ENCODE assay signal across 13 cellular contexts in the genomic region with DNA sequence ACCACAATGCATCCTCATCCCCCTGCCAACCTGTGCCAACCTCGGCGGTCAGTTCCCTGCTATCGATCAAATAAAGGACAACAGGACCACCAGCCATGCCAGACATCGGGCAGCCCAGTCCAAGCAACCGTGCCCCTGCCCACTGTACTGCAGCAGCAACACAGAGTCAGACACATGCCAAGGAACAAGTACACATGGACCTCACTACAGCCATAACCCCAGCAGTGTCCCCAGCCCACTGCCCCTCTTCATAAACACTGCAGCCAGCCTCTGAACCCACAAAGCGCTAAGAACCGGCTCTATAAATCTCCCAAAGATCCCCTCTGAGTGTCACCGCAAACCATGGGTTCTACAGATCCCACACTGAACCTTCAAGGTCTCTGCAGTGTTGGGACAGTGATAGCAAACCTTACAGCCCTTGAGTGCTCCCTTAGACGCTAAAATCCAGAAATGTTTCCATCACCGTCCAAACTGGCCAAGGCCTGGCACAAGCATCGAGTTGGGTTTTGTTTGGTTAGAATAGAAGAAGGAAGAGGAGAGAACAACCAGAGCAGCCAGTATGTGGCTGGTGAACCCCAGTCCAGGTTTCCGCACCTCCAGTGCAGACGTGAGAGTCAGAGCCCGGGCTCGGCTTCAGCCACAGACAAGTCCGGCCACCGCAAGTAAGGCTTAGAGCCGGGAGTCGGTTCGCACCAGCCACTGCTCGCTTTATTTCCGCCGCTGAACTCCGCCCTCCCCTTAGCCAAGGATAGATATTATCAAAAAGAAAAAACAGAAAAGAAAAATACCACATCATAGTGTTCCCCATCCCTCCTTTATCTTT. TPM values are rescaled to one million over a fixed set of nuclear protein-coding genes. Genes with fewer than 3 reads are reported as not detected.
A peak's percentile ranks its signal among the peaks of the same experiment; 100 is the strongest.
DNase-seq lines count a peak whose midpoint lies in the region; ATAC-seq, FAIRE-seq and TF ChIP-seq lines count a peak whose summit lies in the region.
"Had no signal": no experiment of that assay in that cellular context is flagged by ENCODE, and none has a peak within 500 bp of the region (broad histone marks: within the 10 kb centered on the region; RNA-seq: fewer than 3 reads in every experiment).

No MANE protein-coding gene starts in this region.

- peaks cover 17% of the 10 kb centered on the region for H3K36me3 Mint-ChIP-seq in stimulated activated naive CD8-positive, alpha-beta T cell treated with anti-CD3 and anti-CD28 coated beads, Interleukin-15, Interleukin-2, amounts not matched to agents 100 ng/mL and 50 ng/mL, for 24 hours (ENCODE audit: low read depth)
- peaks cover 6% of the 10 kb centered on the region for H3K36me3 Mint-ChIP-seq in activated T-helper 1 cell treated with anti-CD3 and anti-CD28 coated beads, Interleukin-12 subunit alpha, Interleukin-12 subunit beta, Interleukin-2, Interleukin-4 antibody, amounts not matched to agents 30 ng/mL and 10 ng/mL and 1 ng/mL, durations not matched to agents 14 hours and 24 hours and 36 hours (ENCODE audit: low read depth)
- H3K36me3 Mint-ChIP-seq in osteocyte (ENCODE audit: unreplicated experiment) = no peaks in the 10 kb centered on the region

- no peak for DNase-seq in stimulated activated naive CD8-positive, alpha-beta T cell treated with anti-CD3 and anti-CD28 coated beads, Interleukin-15, amount 100 ng/mL, for 72 hours
- DNase-seq in activated T-helper 1 cell treated with anti-CD3 and anti-CD28 coated beads, Interleukin-12 subunit alpha, Interleukin-12 subunit beta, Interleukin-2, Interleukin-4 antibody, amounts not matched to agents 30 ng/mL and 10 ng/mL and 1 ng/mL, durations not matched to agents 14 hours and 24 hours and 36 hours (ENCODE audit: low spot score) = no peak
- peak; percentile 72 to 77 for DNase-seq in vagina (ENCODE audit: extremely low spot score in 2 of 2)
- DNase-seq in epidermal melanocyte (ENCODE audit: insufficient read length, low spot score) = no peak
- no peak for DNase-seq in osteocyte (ENCODE audit: extremely low spot score, unreplicated experiment)
- no peak for DNase-seq in urothelium cell line (ENCODE audit: low spot score)
- DNase-seq: NCI-H1436 treated with DMSO at 0.1 percent for 48 hours; stimulated activated CD4-positive, alpha-beta T cell treated with anti-CD3 and anti-CD28 coated beads, Interleukin-15, amount 100 ng/mL, for 24 hours had no signal

- peaks cover 9% of the 10 kb centered on the region for H3K9me3 Mint-ChIP-seq in stimulated activated naive CD8-positive, alpha-beta T cell treated with anti-CD3 and anti-CD28 coated beads, Interleukin-15, Interleukin-2, amounts not matched to agents 100 ng/mL and 50 ng/mL, for 24 hours
- peaks cover 7 to 9% of the 10 kb centered on the region in 2 donors for H3K9me3 Mint-ChIP-seq in stimulated activated naive CD8-positive, alpha-beta T cell treated with anti-CD3 and anti-CD28 coated beads, Interleukin-15, amount 100 ng/mL, for 72 hours
- H3K9me3 Mint-ChIP-seq in activated T-helper 1 cell treated with anti-CD3 and anti-CD28 coated beads, Interleukin-12 subunit alpha, Interleukin-12 subunit beta, Interleukin-2, Interleukin-4 antibody, amounts not matched to agents 30 ng/mL and 10 ng/mL and 1 ng/mL, durations not matched to agents 14 hours and 24 hours and 36 hours = no peaks in the 10 kb centered on the region
- H3K9me3 Mint-ChIP-seq in osteocyte (ENCODE audit: unreplicated experiment) = no peaks in the 10 kb centered on the region

- H3K9ac ChIP-seq in iPS-15b (ENCODE audit: low read depth, low read length) = no peak overlapping the region
- H3K9ac ChIP-seq: BLaER1 had no signal

- H3K27ac Mint-ChIP-seq in stimulated activated naive CD8-positive, alpha-beta T cell treated with anti-CD3 and anti-CD28 coated beads, Interleukin-15, Interleukin-2, amounts not matched to agents 100 ng/mL and 50 ng/mL, for 24 hours = no peak overlapping the region
- no peak overlapping the region for H3K27ac Mint-ChIP-seq in stimulated activated naive CD8-positive, alpha-beta T cell treated with anti-CD3 and anti-CD28 coated beads, Interleukin-15, amount 100 ng/mL, for 72 hours
- peak overlapping the region; percentile 37 for H3K27ac Mint-ChIP-seq in activated T-helper 1 cell treated with anti-CD3 and anti-CD28 coated beads, Interleukin-12 subunit alpha, Interleukin-12 subunit beta, Interleukin-2, Interleukin-4 antibody, amounts not matched to agents 30 ng/mL and 10 ng/mL and 1 ng/mL, durations not matched to agents 14 hours and 24 hours and 36 hours
- no peak overlapping the region for H3K27ac Mint-ChIP-seq in osteocyte (ENCODE audit: unreplicated experiment)

- H3K27ac ChIP-seq in vagina = no peak overlapping the region
- H3K27ac ChIP-seq: BLaER1, breast epithelium, SK-N-MC had no signal

- H3K9me3 ChIP-seq in iPS-15b (ENCODE audit: control insufficient read depth, insufficient read depth, low read length) = no peaks in the 10 kb centered on the region
- no peaks in the 10 kb centered on the region for H3K9me3 ChIP-seq in vagina
- H3K9me3 ChIP-seq: breast epithelium had no signal

- H3K4me1 ChIP-seq in iPS-15b (ENCODE audit: control insufficient read depth, insufficient read depth, low read length) = peaks cover 13% of the 10 kb centered on the region
- H3K4me1 ChIP-seq in vagina = peaks cover 40% of the 10 kb centered on the region
- H3K4me1 ChIP-seq: BLaER1 had no signal

- TF ChIP-seq POLR2A in vagina (IDR thresholded peaks at IDR 0.05) = no peak

- TF ChIP-seq CTCF in vagina (IDR thresholded peaks at IDR 0.05) (no peak), osteocyte (IDR thresholded peaks at IDR 0.05) (no peak)

- no peak for ATAC-seq in stimulated activated naive CD8-positive, alpha-beta T cell treated with anti-CD3 and anti-CD28 coated beads, Interleukin-15, amount 100 ng/mL, for 72 hours

- intact Hi-C loops in activated T-helper 1 cell treated with anti-CD3 and anti-CD28 coated beads, Interleukin-12 subunit alpha, Interleukin-12 subunit beta, Interleukin-2, Interleukin-4 antibody, amounts not matched to agents 30 ng/mL and 10 ng/mL and 1 ng/mL, durations not matched to agents 14 hours and 24 hours and 36 hours (cut with micrococcal nuclease) = loop anchor here (1.0 to 5.0 kb wide), 2 partner anchors 22 to 406 kb away; no protein-coding TSS in a partner anchor
- intact Hi-C loops in vagina (cut with DNase I) = no loop called here

- peaks cover 29% of the 10 kb centered on the region for H3K4me1 Mint-ChIP-seq in stimulated activated naive CD8-positive, alpha-beta T cell treated with anti-CD3 and anti-CD28 coated beads, Interleukin-15, Interleukin-2, amounts not matched to agents 100 ng/mL and 50 ng/mL, for 24 hours (ENCODE audit: low read depth)
- H3K4me1 Mint-ChIP-seq in stimulated activated naive CD8-positive, alpha-beta T cell treated with anti-CD3 and anti-CD28 coated beads, Interleukin-15, amount 100 ng/mL, for 72 hours = peaks cover 63% of the 10 kb centered on the region
- peaks cover 22% of the 10 kb centered on the region for H3K4me1 Mint-ChIP-seq in activated T-helper 1 cell treated with anti-CD3 and anti-CD28 coated beads, Interleukin-12 subunit alpha, Interleukin-12 subunit beta, Interleukin-2, Interleukin-4 antibody, amounts not matched to agents 30 ng/mL and 10 ng/mL and 1 ng/mL, durations not matched to agents 14 hours and 24 hours and 36 hours (ENCODE audit: low read depth)
- peaks cover 32% of the 10 kb centered on the region for H3K4me1 Mint-ChIP-seq in osteocyte (ENCODE audit: unreplicated experiment)

- H3K4me3 ChIP-seq in iPS-15b (ENCODE audit: low read depth, low read length) (peak overlapping the region; percentile 45), vagina (no peak overlapping the region)
- H3K4me3 ChIP-seq: breast epithelium, SK-N-MC had no signal

- no peaks in the 10 kb centered on the region for H3K36me3 ChIP-seq in iPS-15b (ENCODE audit: control insufficient read depth, insufficient read depth, low read length)
- no peaks in the 10 kb centered on the region for H3K36me3 ChIP-seq in vagina
- H3K36me3 ChIP-seq: BLaER1, breast epithelium had no signal

- peak overlapping the region; percentile 57 for H3K4me3 Mint-ChIP-seq in stimulated activated naive CD8-positive, alpha-beta T cell treated with anti-CD3 and anti-CD28 coated beads, Interleukin-15, Interleukin-2, amounts not matched to agents 100 ng/mL and 50 ng/mL, for 24 hours
- peak overlapping the region in 1 of 2 donors; percentile 82 for H3K4me3 Mint-ChIP-seq in stimulated activated naive CD8-positive, alpha-beta T cell treated with anti-CD3 and anti-CD28 coated beads, Interleukin-15, amount 100 ng/mL, for 72 hours
- H3K4me3 Mint-ChIP-seq in activated T-helper 1 cell treated with anti-CD3 and anti-CD28 coated beads, Interleukin-12 subunit alpha, Interleukin-12 subunit beta, Interleukin-2, Interleukin-4 antibody, amounts not matched to agents 30 ng/mL and 10 ng/mL and 1 ng/mL, durations not matched to agents 14 hours and 24 hours and 36 hours = no peak overlapping the region
- H3K4me3 Mint-ChIP-seq in osteocyte (ENCODE audit: unreplicated experiment) = no peak overlapping the region

- FAIRE-seq in urothelium cell line (lab: Jason Lieb, UNC) = no peak

- H3K27me3 Mint-ChIP-seq in stimulated activated naive CD8-positive, alpha-beta T cell treated with anti-CD3 and anti-CD28 coated beads, Interleukin-15, Interleukin-2, amounts not matched to agents 100 ng/mL and 50 ng/mL, for 24 hours = peaks cover 85% of the 10 kb centered on the region
- H3K27me3 Mint-ChIP-seq in stimulated activated naive CD8-positive, alpha-beta T cell treated with anti-CD3 and anti-CD28 coated beads, Interleukin-15, amount 100 ng/mL, for 72 hours = peaks cover 99% of the 10 kb centered on the region
- H3K27me3 Mint-ChIP-seq in activated T-helper 1 cell treated with anti-CD3 and anti-CD28 coated beads, Interleukin-12 subunit alpha, Interleukin-12 subunit beta, Interleukin-2, Interleukin-4 antibody, amounts not matched to agents 30 ng/mL and 10 ng/mL and 1 ng/mL, durations not matched to agents 14 hours and 24 hours and 36 hours (ENCODE audit: insufficient read depth) = peaks cover 80% of the 10 kb centered on the region
- H3K27me3 Mint-ChIP-seq in osteocyte (ENCODE audit: unreplicated experiment) = peaks cover 89% of the 10 kb centered on the region

- H3K27me3 ChIP-seq in iPS-15b (ENCODE audit: control insufficient read depth, insufficient read depth, low read length) (peaks cover 100% of the 10 kb centered on the region), vagina (peaks cover 56% of the 10 kb centered on the region)

RNA-seq across cellular contexts. Expression of a gene that starts 7.9 kb away (rescaled TPM):
- total RNA-seq in activated T-helper 1 cell treated with anti-CD3 and anti-CD28 coated beads, Interleukin-12 subunit alpha, Interleukin-12 subunit beta, Interleukin-2, Interleukin-4 antibody, amounts not matched to agents 30 ng/mL and 10 ng/mL and 1 ng/mL, durations not matched to agents 14 hours and 24 hours and 36 hours = not detected in 2 replicates
- total RNA-seq in vagina = not detected
- not detected in 2 replicates for total RNA-seq in osteocyte

Comparison
In these comparisons a context has a peak if more than half of its experiments do, and no peak if none do; other contexts are left out.
1. DNase-seq: peak in vagina (2 of 2); none in stimulated activated naive CD8-positive, alpha-beta T cell treated with anti-CD3 and anti-CD28 coated beads, Interleukin-15, amount 100 ng/mL, for 72 hours (0 of 2), activated T-helper 1 cell treated with anti-CD3 and anti-CD28 coated beads, Interleukin-12 subunit alpha, Interleukin-12 subunit beta, Interleukin-2, Interleukin-4 antibody, amounts not matched to agents 30 ng/mL and 10 ng/mL and 1 ng/mL, durations not matched to agents 14 hours and 24 hours and 36 hours (single experiment), epidermal melanocyte (single experiment), osteocyte (single experiment) and urothelium cell line (single experiment).